Comparison of ENCODE assay signal across 1 cellular context in genomic region chr6:2129076-2129695, GRCh38.
TF ChIP-seq lines count a peak whose summit lies in the region.

No MANE protein-coding gene starts in this region.

TF ChIP-seq in GM23338, 12 proteins besides CTCF, POLR2A, EP300 and RAD21 (continued from another document):
- TF ChIP-seq ZNF462 (CRISPR knock-in tag; IDR thresholded peaks at IDR 0.05) (no peak), ZNF114 (CRISPR knock-in tag; IDR thresholded peaks at IDR 0.05) (no peak), NANOG (IDR thresholded peaks at IDR 0.05; ENCODE audit: borderline replicate concordance) (no peak), ZNF331 (CRISPR knock-in tag; IDR thresholded peaks at IDR 0.05; ENCODE audit: low read depth) (no peak)
- TF ChIP-seq, protein P1, sequence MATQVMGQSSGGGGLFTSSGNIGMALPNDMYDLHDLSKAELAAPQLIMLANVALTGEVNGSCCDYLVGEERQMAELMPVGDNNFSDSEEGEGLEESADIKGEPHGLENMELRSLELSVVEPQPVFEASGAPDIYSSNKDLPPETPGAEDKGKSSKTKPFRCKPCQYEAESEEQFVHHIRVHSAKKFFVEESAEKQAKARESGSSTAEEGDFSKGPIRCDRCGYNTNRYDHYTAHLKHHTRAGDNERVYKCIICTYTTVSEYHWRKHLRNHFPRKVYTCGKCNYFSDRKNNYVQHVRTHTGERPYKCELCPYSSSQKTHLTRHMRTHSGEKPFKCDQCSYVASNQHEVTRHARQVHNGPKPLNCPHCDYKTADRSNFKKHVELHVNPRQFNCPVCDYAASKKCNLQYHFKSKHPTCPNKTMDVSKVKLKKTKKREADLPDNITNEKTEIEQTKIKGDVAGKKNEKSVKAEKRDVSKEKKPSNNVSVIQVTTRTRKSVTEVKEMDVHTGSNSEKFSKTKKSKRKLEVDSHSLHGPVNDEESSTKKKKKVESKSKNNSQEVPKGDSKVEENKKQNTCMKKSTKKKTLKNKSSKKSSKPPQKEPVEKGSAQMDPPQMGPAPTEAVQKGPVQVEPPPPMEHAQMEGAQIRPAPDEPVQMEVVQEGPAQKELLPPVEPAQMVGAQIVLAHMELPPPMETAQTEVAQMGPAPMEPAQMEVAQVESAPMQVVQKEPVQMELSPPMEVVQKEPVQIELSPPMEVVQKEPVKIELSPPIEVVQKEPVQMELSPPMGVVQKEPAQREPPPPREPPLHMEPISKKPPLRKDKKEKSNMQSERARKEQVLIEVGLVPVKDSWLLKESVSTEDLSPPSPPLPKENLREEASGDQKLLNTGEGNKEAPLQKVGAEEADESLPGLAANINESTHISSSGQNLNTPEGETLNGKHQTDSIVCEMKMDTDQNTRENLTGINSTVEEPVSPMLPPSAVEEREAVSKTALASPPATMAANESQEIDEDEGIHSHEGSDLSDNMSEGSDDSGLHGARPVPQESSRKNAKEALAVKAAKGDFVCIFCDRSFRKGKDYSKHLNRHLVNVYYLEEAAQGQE (IDR thresholded peaks at IDR 0.05; ENCODE audit: unreplicated experiment) = no peak
